ENCODE assay signal across 8 cellular contexts in genomic region chr7:37916017-37916672, GRCh38. TPM values are rescaled to one million over a fixed set of nuclear protein-coding genes. Genes with fewer than 3 reads are reported as not detected.
DNase-seq lines count a peak whose midpoint lies in the region; ATAC-seq and TF ChIP-seq lines count a peak whose summit lies in the region.

No MANE protein-coding gene starts in this region.

- H3K4me1 ChIP-seq in Loucy (ENCODE audit: insufficient read depth, low read length, poor library complexity, severe bottlenecking) (peaks cover 18% of the 10 kb centered on the region), muscle layer of duodenum (ENCODE audit: control insufficient read depth in 1 of 2, insufficient read depth in 2 of 2, low read length in 2 of 2) (peaks cover 0 to 33% of the 10 kb centered on the region in 2 donors), OCI-LY7 (ENCODE audit: insufficient read depth, low read length, poor library complexity, severe bottlenecking) (no peaks in the 10 kb centered on the region)

- CTCF ChIA-PET in BJ (lab: Yijun Ruan, JAX) (interaction anchor here (1.1 to 3.1 kb wide), 5 partner anchors 10 to 194 kb away, joined by 4 to 19 read pairs (median 6); no protein-coding TSS in a partner anchor), OCI-LY7 (lab: Charles Lee; ENCODE audit: unreplicated experiment) (no interaction called here)

- H3F3A ChIP-seq in Loucy (ENCODE audit: low read depth) = no peaks in the 10 kb centered on the region

- POLR2A ChIA-PET in BJ (lab: Charles Lee) (no interaction called here), OCI-LY7 (lab: Charles Lee) (no interaction called here)

- ATAC-seq in GM19328 (IDR thresholded peaks at IDR 0.05; ENCODE audit: unreplicated experiment) = no peak

- H3K36me3 ChIP-seq in BJ (ENCODE audit: control insufficient read depth, insufficient read depth, low read length) (no peaks in the 10 kb centered on the region), Loucy (ENCODE audit: insufficient read depth, low read length) (no peaks in the 10 kb centered on the region), muscle layer of duodenum (ENCODE audit: control insufficient read depth in 1 of 2, insufficient read depth in 2 of 2, low read length in 2 of 2) (no peaks in the 10 kb centered on the region), OCI-LY7 (ENCODE audit: insufficient read depth, low read length) (no peaks in the 10 kb centered on the region)

- peak overlapping the region; percentile 36 for H3K4me3 ChIP-seq in BJ (ENCODE audit: low read depth, low read length)
- H3K4me3 ChIP-seq in Loucy (ENCODE audit: low read length, poor library complexity, severe bottlenecking) = peak overlapping the region; percentile 71
- peak overlapping the region; percentile 37 to 72 (median 60) for H3K4me3 ChIP-seq in dorsolateral prefrontal cortex
- H3K4me3 ChIP-seq in muscle layer of duodenum (ENCODE audit: low read depth in 1 of 2, low read length in 2 of 2) = peak overlapping the region; percentile 59 to 82
- no peak overlapping the region for H3K4me3 ChIP-seq in OCI-LY7 (ENCODE audit: low read depth, low read length, poor library complexity, severe bottlenecking)

- H3K27ac ChIP-seq in dorsolateral prefrontal cortex = peak overlapping the region in 13 of 59 donors; percentile 4 to 69 (median 41)
- H3K27ac ChIP-seq in muscle layer of duodenum (ENCODE audit: low read length) = no peak overlapping the region
- no peak overlapping the region for H3K27ac ChIP-seq in OCI-LY7 (ENCODE audit: low read depth, low read length, poor library complexity, severe bottlenecking)

- H4K20me1 ChIP-seq in Loucy (ENCODE audit: insufficient read depth, low read length, poor library complexity, severe bottlenecking) (no peaks in the 10 kb centered on the region), OCI-LY7 (ENCODE audit: insufficient read depth, low read length) (no peaks in the 10 kb centered on the region)

- no TSS peak for BruUV-seq in OCI-LY7 (replicated peaks; lab: Mats Ljungman, UMichigan)

- H3K79me2 ChIP-seq in Loucy (ENCODE audit: insufficient read depth, low read length) (peaks cover 2% of the 10 kb centered on the region), OCI-LY7 (ENCODE audit: insufficient read depth, low read depth, low read length) (no peaks in the 10 kb centered on the region)

- DNase-seq in BJ (ENCODE audit: low read depth) = no peak
- peak in 4 of 10 donors; percentile 6 to 44 (median 18) for DNase-seq in dorsolateral prefrontal cortex
- no peak for DNase-seq in OCI-LY7 (ENCODE audit: low spot score)
- DNase-seq in GF-D8 (lab: John Stamatoyannopoulos, UW) = no peak
- DNase-seq in NCI-H1436 (lab: John Stamatoyannopoulos, UW) = no peak

- H3K9me3 ChIP-seq in Loucy (ENCODE audit: insufficient read depth, low read depth, low read length) (no peaks in the 10 kb centered on the region), muscle layer of duodenum (ENCODE audit: control insufficient read depth in 1 of 2, low read length in 2 of 2) (no peaks in the 10 kb centered on the region), OCI-LY7 (ENCODE audit: low read length) (no peaks in the 10 kb centered on the region)

- H2AFZ ChIP-seq in Loucy (ENCODE audit: low read length) = peak overlapping the region; percentile 82
- no peak overlapping the region for H2AFZ ChIP-seq in OCI-LY7 (ENCODE audit: low read length)

- TF ChIP-seq CTCF in BJ (IDR thresholded peaks at IDR 0.05; ENCODE audit: insufficient read depth, low read depth, low read length) = no peak
- TF ChIP-seq CTCF in Loucy (conservative IDR thresholded peaks at IDR 0.05; ENCODE audit: low read length) = no peak
- no peak for TF ChIP-seq CTCF in dorsolateral prefrontal cortex (IDR thresholded peaks at IDR 0.05 in 54 of 56, conservative IDR thresholded peaks at IDR 0.05 in 2 of 56; ENCODE audit: low read depth in 1 of 56, partially characterized antibody in 56 of 56)
- no peak for TF ChIP-seq CTCF in OCI-LY7 (conservative IDR thresholded peaks at IDR 0.05; ENCODE audit: low read length)

- H3K27me3 ChIP-seq in BJ (ENCODE audit: control insufficient read depth, insufficient read depth, low read length) (peaks cover 10% of the 10 kb centered on the region), Loucy (ENCODE audit: insufficient read depth, low read length, poor library complexity, severe bottlenecking) (no peaks in the 10 kb centered on the region), dorsolateral prefrontal cortex (peaks cover 0 to 20% (median 4%) of the 10 kb centered on the region in 45 donors), muscle layer of duodenum (ENCODE audit: low read depth, low read length) (no peaks in the 10 kb centered on the region)

- intact Hi-C loops in dorsolateral prefrontal cortex (cut with DNase I) = loop anchor here (5.0 to 10.0 kb wide), 2 partner anchors 189 to 191 kb away; no protein-coding TSS in a partner anchor
- intact Hi-C loops in OCI-LY7 (cut with micrococcal nuclease; ENCODE audit: unreplicated experiment) = no loop called here

- H3K9ac ChIP-seq in Loucy (ENCODE audit: low read depth, low read length, poor library complexity, severe bottlenecking) = peak overlapping the region; percentile 57

- no peaks in the 10 kb centered on the region for H3K9me2 ChIP-seq in Loucy (replicated peaks; ENCODE audit: low read depth, low read length)
- no peaks in the 10 kb centered on the region for H3K9me2 ChIP-seq in OCI-LY7 (ENCODE audit: insufficient read depth, low read length)

- peak overlapping the region; percentile 56 for H3K4me2 ChIP-seq in Loucy (ENCODE audit: low read depth, low read length, poor library complexity, severe bottlenecking)
- H3K4me2 ChIP-seq in OCI-LY7 (ENCODE audit: low read length) = no peak overlapping the region

RNA-seq across cellular contexts. Expression of gene SFRP4, which starts 0.5 kb away (rescaled TPM):
- 0.16 and 0.22 TPM in 2 replicates for polyA plus RNA-seq in BJ (2011; rRNA removed)
- not detected in 2 replicates for polyA minus RNA-seq in BJ (2011; rRNA and poly(A)+ RNA removed)
- total RNA-seq in dorsolateral prefrontal cortex = 1 to 10 TPM in 41 of 120 experiments, under 1 TPM in 69, not detected in 10; 0.19 to 4.9 (median 0.85) TPM
- total RNA-seq in OCI-LY7 (2014; rRNA removed; shearing (Covaris generic)) = not detected in 2 replicates
- total RNA-seq in OCI-LY7 (2022) = not detected in 2 replicates

RNA-seq across cellular contexts. Expression of gene EPDR1, which starts 4.3 kb away (rescaled TPM):
- polyA plus RNA-seq in BJ (2011; rRNA removed) = 3.7 and 4.8 TPM in 2 replicates
- polyA minus RNA-seq in BJ (2011; rRNA and poly(A)+ RNA removed) = 0.93 and 2.0 TPM in 2 replicates
- 100 to 1,000 TPM in 49 of 120 experiments, 10 to 100 TPM in 71; 32.7 to 149 (median 95.6) TPM for total RNA-seq in dorsolateral prefrontal cortex
- total RNA-seq in OCI-LY7 (2014; rRNA removed; shearing (Covaris generic)) = not detected in 2 replicates
- total RNA-seq in OCI-LY7 (2022) = not detected in 2 replicates

Comparison
In these comparisons a context has a peak if more than half of its experiments do, and no peak if none do; other contexts are left out.
1. RNA of gene EPDR1, which starts 4.3 kb away (total RNA-seq): 32.7 to 149 TPM in dorsolateral prefrontal cortex; not detected in OCI-LY7; every median in the first group is over 10 times any median in the second.